In the genomic region with DNA sequence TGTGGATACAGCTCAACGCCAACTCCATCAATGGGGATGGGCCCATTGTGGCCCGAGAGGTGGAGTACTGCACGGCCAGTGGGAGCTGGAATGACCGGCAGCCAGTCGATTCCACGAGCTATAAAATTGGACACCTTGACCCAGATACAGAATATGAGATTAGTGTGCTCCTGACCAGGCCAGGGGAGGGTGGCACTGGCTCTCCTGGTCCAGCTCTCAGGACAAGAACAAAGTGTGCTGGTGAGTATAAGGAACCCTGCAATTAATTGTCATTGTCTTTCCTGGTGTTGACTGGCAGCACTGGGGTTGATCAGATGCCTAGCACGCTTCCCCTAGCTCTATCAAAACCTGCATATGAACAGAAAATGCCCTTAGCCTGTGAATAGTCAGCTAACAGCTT, we compare ENCODE assay signal across 30 cellular contexts.
"Had no signal": no experiment of that assay in that cellular context is flagged by ENCODE, and none has a peak within 500 bp of the region (broad histone marks: within the 10 kb centered on the region; RNA-seq: fewer than 3 reads in every experiment).

No MANE protein-coding gene starts in this region.

- H3K27ac Mint-ChIP-seq: mesothelial cell of epicardium; naive B cell; progenitor cell of endocrine pancreas; stimulated activated effector memory CD8-positive, alpha-beta T cell treated with anti-CD3 and anti-CD28 coated beads, Interleukin-12 subunit alpha, Interleukin-12 subunit beta, amount 100 ng/mL, for 72 hours had no signal

- H3K36me3 Mint-ChIP-seq: naive B cell; natural killer cell treated with Interleukin-12 subunit alpha and Interleukin-12 subunit beta and Interleukin-15 and Interleukin-18, amount 100 ng/mL, for 72 hours; stimulated activated effector memory CD8-positive, alpha-beta T cell treated with anti-CD3 and anti-CD28 coated beads, Interleukin-12 subunit alpha, Interleukin-12 subunit beta, amount 100 ng/mL, for 72 hours had no signal

- DNase-seq: cerebellar nuclear complex; cortex of kidney; foreskin keratinocyte; glutamatergic neuron; hypothalamus; immature natural killer cell; islet precursor cell; mesenchymal stem cell; mucosa of descending colon; naive B cell; right cardiac atrium; sigmoid colon; stimulated activated CD4-positive, alpha-beta T cell treated with anti-CD3 and anti-CD28 coated beads, Interleukin-2, amount 100 ng/mL, for 24 hours; stimulated activated CD4-positive, alpha-beta T cell treated with anti-CD3 and anti-CD28 coated beads, Interleukin-4, amount 100 ng/mL, for 24 hours; stimulated activated naive CD4-positive, alpha-beta T cell treated with Interleukin-2 at 50 U/mL for 16 hours; stomach; upper lobe of left lung; uterus had no signal

- H3K4me3 Mint-ChIP-seq: immature natural killer cell; mesothelial cell of epicardium; naive B cell; natural killer cell treated with Interleukin-12 subunit alpha and Interleukin-12 subunit beta and Interleukin-15 and Interleukin-18, amount 100 ng/mL, for 72 hours; neural crest cell; stimulated activated effector memory CD8-positive, alpha-beta T cell treated with anti-CD3 and anti-CD28 coated beads, Interleukin-12 subunit alpha, Interleukin-12 subunit beta, amount 100 ng/mL, for 72 hours had no signal

- H3K4me3 ChIP-seq: esophagus muscularis mucosa, mucosa of descending colon, sigmoid colon, stomach, thoracic aorta, tibial nerve, upper lobe of left lung, uterus had no signal

- H3K9ac ChIP-seq: parathyroid adenoma had no signal

- ATAC-seq: foreskin keratinocyte; left lobe of liver; mucosa of descending colon; right cardiac atrium; stimulated activated effector memory CD8-positive, alpha-beta T cell treated with anti-CD3 and anti-CD28 coated beads, Interleukin-12 subunit alpha, Interleukin-12 subunit beta, amount 100 ng/mL, for 72 hours had no signal

- FAIRE-seq: endothelial cell of umbilical vein had no signal

- H3K27me3 Mint-ChIP-seq: naive B cell; natural killer cell treated with Interleukin-12 subunit alpha and Interleukin-12 subunit beta and Interleukin-15 and Interleukin-18, amount 100 ng/mL, for 72 hours; progenitor cell of endocrine pancreas had no signal

- H3K27ac ChIP-seq: esophagus muscularis mucosa, foreskin keratinocyte, neutrophil, parathyroid adenoma, sigmoid colon, stomach, thoracic aorta, tibial nerve, upper lobe of left lung, uterus had no signal

- H3K4me1 ChIP-seq: uterus had no signal

- H3K9me3 Mint-ChIP-seq: mesothelial cell of epicardium; natural killer cell treated with Interleukin-12 subunit alpha and Interleukin-12 subunit beta and Interleukin-15 and Interleukin-18, amount 100 ng/mL, for 72 hours; neural crest cell; stimulated activated effector memory CD8-positive, alpha-beta T cell treated with anti-CD3 and anti-CD28 coated beads, Interleukin-12 subunit alpha, Interleukin-12 subunit beta, amount 100 ng/mL, for 72 hours had no signal

- H3K4me1 Mint-ChIP-seq: naive B cell had no signal

- H3K9me3 ChIP-seq: esophagus muscularis mucosa, mucosa of descending colon, neutrophil, sigmoid colon, stomach, thoracic aorta, tibial nerve, upper lobe of left lung, uterus had no signal

- H3K36me3 ChIP-seq: neutrophil, sigmoid colon, thoracic aorta, uterus had no signal
